2 cellular contexts compared by ENCODE assay signal in genomic region chr15:96392380-96393208, GRCh38.
TF ChIP-seq lines count a peak whose summit lies in the region.

No MANE protein-coding gene starts in this region.

TF ChIP-seq in GM23338, 12 proteins besides CTCF, POLR2A, EP300 and RAD21 (continued from another document):
- TF ChIP-seq ETS1 (IDR thresholded peaks at IDR 0.05) (no peak), CREB1 (CRISPR knock-in tag; IDR thresholded peaks at IDR 0.05; ENCODE audit: low read depth) (no peak)

TF ChIP-seq in WTC11, 78 proteins besides CTCF, POLR2A, EP300 and RAD21 (continued from another document):
- TF ChIP-seq AR (CRISPR knock-in tag; IDR thresholded peaks at IDR 0.05) (no peak), USF2 (CRISPR knock-in tag; IDR thresholded peaks at IDR 0.05) (no peak), ARID4B (CRISPR knock-in tag; IDR thresholded peaks at IDR 0.05; ENCODE audit: borderline replicate concordance) (no peak), ELF4 (CRISPR knock-in tag; IDR thresholded peaks at IDR 0.05; ENCODE audit: low read depth) (no peak), EMX1 (CRISPR knock-in tag; IDR thresholded peaks at IDR 0.05) (no peak), FOXP4 (CRISPR knock-in tag; IDR thresholded peaks at IDR 0.05) (no peak), TEAD1 (CRISPR knock-in tag; IDR thresholded peaks at IDR 0.05) (no peak), ZNF263 (CRISPR knock-in tag; IDR thresholded peaks at IDR 0.05; ENCODE audit: low read depth) (no peak), PRRX2 (CRISPR knock-in tag; IDR thresholded peaks at IDR 0.05) (no peak), SMAD4 (CRISPR knock-in tag; IDR thresholded peaks at IDR 0.05) (no peak), OVOL2 (CRISPR knock-in tag; IDR thresholded peaks at IDR 0.05; ENCODE audit: borderline replicate concordance) (no peak), ZNF416 (CRISPR knock-in tag; IDR thresholded peaks at IDR 0.05) (no peak)
